13 cellular contexts compared by ENCODE assay signal in genomic region chr7:1706381-1706720, GRCh38. TPM values are rescaled to one million over a fixed set of nuclear protein-coding genes. Genes with fewer than 3 reads are reported as not detected.
"Had no signal": no experiment of that assay in that cellular context is flagged by ENCODE, and none has a peak within 500 bp of the region (broad histone marks: within the 10 kb centered on the region; RNA-seq: fewer than 3 reads in every experiment).

No MANE protein-coding gene starts in this region.

- H3K4me3 Mint-ChIP-seq: nephron progenitor cell had no signal

- H3K27ac Mint-ChIP-seq: activated naive CD4-positive, alpha-beta T cell treated with anti-CD3 and anti-CD28 coated beads, Interleukin-2, amount 50 U/mL, for 72 hours; nephron progenitor cell; progenitor cell of endocrine pancreas had no signal

- H3K27ac ChIP-seq: body of pancreas, left ventricle myocardium inferior, SJCRH30, tibial nerve had no signal

- DNase-seq: activated effector memory CD4-positive, alpha-beta T cell treated with Interleukin-2 at 50 U/mL for 16 hours; amniotic stem cell; caudate nucleus; left ventricle myocardium inferior; nephron progenitor cell; SJCRH30; stimulated activated naive CD8-positive, alpha-beta T cell treated with anti-CD3 and anti-CD28 coated beads, Interleukin-15, Interleukin-2, amounts not matched to agents 100 U/mL and 50 U/mL, for 24 hours; T1000 had no signal

- H3K4me1 ChIP-seq: body of pancreas, SJCRH30, tibial nerve had no signal

- H3K36me3 ChIP-seq: SJCRH30, tibial nerve had no signal

- H3K27me3 ChIP-seq: body of pancreas, SJCRH30 had no signal

- H3K9me3 ChIP-seq: SJCRH30 had no signal

- H3K4me3 ChIP-seq: body of pancreas, left ventricle myocardium inferior, SJCRH30, tibial nerve had no signal

- ATAC-seq: activated naive CD4-positive, alpha-beta T cell treated with anti-CD3 and anti-CD28 coated beads, Interleukin-2, amount 50 U/mL, for 72 hours; body of pancreas; stimulated activated naive CD8-positive, alpha-beta T cell treated with anti-CD3 and anti-CD28 coated beads, Interleukin-15, Interleukin-2, amounts not matched to agents 100 U/mL and 50 U/mL, for 24 hours had no signal

RNA-seq across cellular contexts. Expression of gene ELFN1, which starts 36.3 kb away (rescaled TPM):
- total RNA-seq: myocyte had no signal
